8 cellular contexts compared by ENCODE assay signal in genomic region chr2:30239308-30240161, GRCh38. TPM values are rescaled to one million over a fixed set of nuclear protein-coding genes. Genes with fewer than 3 reads are reported as not detected.
DNase-seq lines count a peak whose midpoint lies in the region; TF ChIP-seq lines count a peak whose summit lies in the region.

No MANE protein-coding gene starts in this region.

- no peak for TF ChIP-seq EP300 in transverse colon (IDR thresholded peaks at IDR 0.05; ENCODE audit: low read depth)

- DNase-seq in NCI-H748 (lab: John Stamatoyannopoulos, UW; ENCODE audit: unreplicated experiment) (peak; percentile 45), NCI-H748 treated with DMSO at 0.1 percent for 48 hours (lab: John Stamatoyannopoulos, UW) (no peak), NCI-H82 treated with DMSO at 0.1 percent for 48 hours (lab: John Stamatoyannopoulos, UW; ENCODE audit: unreplicated experiment) (peak; percentile 37), fibroblast of lung (ENCODE audit: low read depth in 2 of 2) (peak; percentile 39 to 83), nephron progenitor cell (peak; percentile 75), transverse colon (peak; percentile 79), amniotic stem cell (lab: John Stamatoyannopoulos, UW) (no peak)
- DNase-seq in activated T-cell treated with anti-CD3 and anti-CD28 coated beads, Interleukin-2, amount 50 U/mL, for 1 hour: peak; percentile 80

- peaks cover 53% of the 10 kb centered on the region for H3K36me3 Mint-ChIP-seq in nephron progenitor cell (ENCODE audit: low read depth)

- H3K4me1 Mint-ChIP-seq in nephron progenitor cell: peaks cover 49% of the 10 kb centered on the region

- WGBS in transverse colon (ENCODE audit: low coverage in 1 of 2), 2 donors: 56% methylated on average over 15 of the region's 15 CpGs; no CpG with 5 or more reads in 1 of the 2 donors

- H3K27ac ChIP-seq in fibroblast of lung (ENCODE audit: insufficient read depth, low read length): peak overlapping the region; percentile 63
- H3K27ac ChIP-seq in transverse colon: peak overlapping the region; percentile 71 to 87 (median 75)

- peak overlapping the region; percentile 6 for H3K4me3 Mint-ChIP-seq in nephron progenitor cell

- no peak for TF ChIP-seq POLR2A in transverse colon (IDR thresholded peaks at IDR 0.05)

- TF ChIP-seq CTCF in fibroblast of lung (conservative IDR thresholded peaks at IDR 0.05 in 1 of 2, IDR thresholded peaks at IDR 0.05 in 1 of 2; ENCODE audit: low read depth in 1 of 2, low read length in 2 of 2) (peak; percentile 97 to 99), nephron progenitor cell (IDR thresholded peaks at IDR 0.05) (peak; percentile 86), transverse colon (IDR thresholded peaks at IDR 0.05) (peak; percentile 90 to 98 (median 95))

- no peak overlapping the region for H3K27ac Mint-ChIP-seq in nephron progenitor cell

- no peaks in the 10 kb centered on the region for H3K27me3 Mint-ChIP-seq in nephron progenitor cell (ENCODE audit: low read depth, poor library complexity)

- no peak overlapping the region for H2AFZ ChIP-seq in fibroblast of lung (ENCODE audit: low read length)

- H3K4me3 ChIP-seq in fibroblast of lung (replicated peaks in 1 of 4; ENCODE audit: control extremely low read depth in 1 of 4, insufficient read depth in 1 of 4, low read depth in 3 of 4, low read length in 4 of 4): peak overlapping the region in 2 of 4 experiments; percentile 2 to 28
- no peak overlapping the region for H3K4me3 ChIP-seq in transverse colon

- H3K4me2 ChIP-seq in fibroblast of lung (ENCODE audit: extremely low read depth, insufficient read depth, low read length): peak overlapping the region; percentile 55

- H3K27me3 ChIP-seq in fibroblast of lung (ENCODE audit: control insufficient read depth, insufficient read depth, low read length) (no peaks in the 10 kb centered on the region), transverse colon (peaks cover 5% of the 10 kb centered on the region)

- in situ Hi-C loops in transverse colon (cut with MboI; ENCODE audit: low pct_ligation_motif_present in 1 of 4, low pct_unique_long_range_greater_than_20kb in 1 of 4, low sequenced_read_pairs in 3 of 4): loop anchor here in 2 of 4 donors (25.0 kb wide), 2 partner anchors 173 to 198 kb away; partner anchors contain the start of gene LCLAT1 (in 1 of the 2)

- H3K9me3 Mint-ChIP-seq in nephron progenitor cell: no peaks in the 10 kb centered on the region

- no peaks in the 10 kb centered on the region for H3K9me3 ChIP-seq in fibroblast of lung (ENCODE audit: control insufficient read depth, insufficient read depth, low read depth, low read length)
- no peaks in the 10 kb centered on the region for H3K9me3 ChIP-seq in transverse colon

- H3K36me3 ChIP-seq in fibroblast of lung (ENCODE audit: control insufficient read depth, insufficient read depth, low read length): peaks cover 35% of the 10 kb centered on the region
- no peaks in the 10 kb centered on the region for H3K36me3 ChIP-seq in transverse colon

- H3K9ac ChIP-seq in fibroblast of lung (ENCODE audit: insufficient read depth, low read length): no peak overlapping the region

- intact Hi-C loops in transverse colon (cut with DNase I; ENCODE audit: low total_unique reads): no loop called here

- peaks cover 1% of the 10 kb centered on the region for H4K20me1 ChIP-seq in fibroblast of lung (ENCODE audit: control insufficient read depth, extremely low read depth, insufficient read depth, low read length)

- H3K79me2 ChIP-seq in fibroblast of lung (ENCODE audit: control insufficient read depth, insufficient read depth, low read length): peaks cover 70% of the 10 kb centered on the region

- H3K4me1 ChIP-seq in fibroblast of lung (ENCODE audit: control insufficient read depth, extremely low read depth, insufficient read depth, low read length): peaks cover 39% of the 10 kb centered on the region
- peaks cover 9 to 32% (median 13%) of the 10 kb centered on the region in 4 donors for H3K4me1 ChIP-seq in transverse colon

RNA-seq across cellular contexts. Expression of gene LBH, which starts 8.2 kb away (rescaled TPM):
- total RNA-seq in fibroblast of lung (351 and 926 TPM in 2 replicates), transverse colon (10 to 100 TPM in 3 of 4 donors, 1 to 10 TPM in 1; 7.0 to 37.8 (median 16.3) TPM)
- polyA plus RNA-seq in fibroblast of lung: 320 and 604 TPM in 2 replicates
- polyA plus RNA-seq in fibroblast of lung (2012): 201 and 407 TPM in 2 replicates
- polyA minus RNA-seq in fibroblast of lung (ENCODE audit: low replicate concordance): 396 and 765 TPM in 2 replicates

Comparison
In these comparisons a context has a peak if more than half of its experiments do, and no peak if none do; other contexts are left out.
1. DNase-seq: peak in NCI-H748 (single experiment), NCI-H82 treated with DMSO at 0.1 percent for 48 hours (single experiment), activated T-cell treated with anti-CD3 and anti-CD28 coated beads, Interleukin-2, amount 50 U/mL, for 1 hour (single experiment), fibroblast of lung (2 of 2), nephron progenitor cell (single experiment) and transverse colon (single experiment); none in NCI-H748 treated with DMSO at 0.1 percent for 48 hours (single experiment) and amniotic stem cell (single experiment).
2. Peak in every context shown above with its lines, with median percentiles within 50 percentile points of each other: CTCF ChIP-seq.